ENCODE assay signal across 1 cellular context in genomic region chr5:43193952-43194321, GRCh38.
TF ChIP-seq lines count a peak whose summit lies in the region.

No MANE protein-coding gene starts in this region.

TF ChIP-seq in HCT116, 20 proteins besides CTCF, POLR2A, EP300 and RAD21 (continued from another document):
- TF ChIP-seq, protein P1, sequence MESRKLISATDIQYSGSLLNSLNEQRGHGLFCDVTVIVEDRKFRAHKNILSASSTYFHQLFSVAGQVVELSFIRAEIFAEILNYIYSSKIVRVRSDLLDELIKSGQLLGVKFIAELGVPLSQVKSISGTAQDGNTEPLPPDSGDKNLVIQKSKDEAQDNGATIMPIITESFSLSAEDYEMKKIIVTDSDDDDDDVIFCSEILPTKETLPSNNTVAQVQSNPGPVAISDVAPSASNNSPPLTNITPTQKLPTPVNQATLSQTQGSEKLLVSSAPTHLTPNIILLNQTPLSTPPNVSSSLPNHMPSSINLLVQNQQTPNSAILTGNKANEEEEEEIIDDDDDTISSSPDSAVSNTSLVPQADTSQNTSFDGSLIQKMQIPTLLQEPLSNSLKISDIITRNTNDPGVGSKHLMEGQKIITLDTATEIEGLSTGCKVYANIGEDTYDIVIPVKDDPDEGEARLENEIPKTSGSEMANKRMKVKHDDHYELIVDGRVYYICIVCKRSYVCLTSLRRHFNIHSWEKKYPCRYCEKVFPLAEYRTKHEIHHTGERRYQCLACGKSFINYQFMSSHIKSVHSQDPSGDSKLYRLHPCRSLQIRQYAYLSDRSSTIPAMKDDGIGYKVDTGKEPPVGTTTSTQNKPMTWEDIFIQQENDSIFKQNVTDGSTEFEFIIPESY (IDR thresholded peaks at IDR 0.05; ENCODE audit: extremely low read depth, insufficient replicate concordance, low read length) = no peak
- TF ChIP-seq, protein P2, sequence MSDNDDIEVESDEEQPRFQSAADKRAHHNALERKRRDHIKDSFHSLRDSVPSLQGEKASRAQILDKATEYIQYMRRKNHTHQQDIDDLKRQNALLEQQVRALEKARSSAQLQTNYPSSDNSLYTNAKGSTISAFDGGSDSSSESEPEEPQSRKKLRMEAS (IDR thresholded peaks at IDR 0.05) = no peak
- TF ChIP-seq SRF (IDR thresholded peaks at IDR 0.05; ENCODE audit: low read depth) (no peak), TCF7L2 (IDR thresholded peaks at IDR 0.05; ENCODE audit: borderline replicate concordance, extremely low read depth, insufficient read depth, insufficient read length) (no peak), ZNF274 (IDR thresholded peaks at IDR 0.05; ENCODE audit: low read depth, low read length) (no peak), ZFX (IDR thresholded peaks at IDR 0.05) (no peak)
